Comparison of ENCODE assay signal across 8 cellular contexts in genomic region chr12:102702447-102703114, GRCh38.
DNase-seq lines count a peak whose midpoint lies in the region; ATAC-seq and TF ChIP-seq lines count a peak whose summit lies in the region.

No MANE protein-coding gene starts in this region.

- no peak for ATAC-seq in activated CD8-positive, alpha-beta memory T cell treated with anti-CD3 and anti-CD28 coated beads, Interleukin-2, amount 10 ng/mL, durations not matched to agents 7 days and 5 days
- ATAC-seq in GM18519 (IDR thresholded peaks at IDR 0.05; ENCODE audit: low FRiP score, unreplicated experiment), result no peak

- H3K36me3 Mint-ChIP-seq in activated CD8-positive, alpha-beta memory T cell treated with anti-CD3 and anti-CD28 coated beads, Interleukin-2, amount 10 ng/mL, durations not matched to agents 7 days and 5 days, result no peaks in the 10 kb centered on the region

- no peak overlapping the region for H3K27ac Mint-ChIP-seq in activated CD8-positive, alpha-beta memory T cell treated with anti-CD3 and anti-CD28 coated beads, Interleukin-2, amount 10 ng/mL, durations not matched to agents 7 days and 5 days

- H3K36me3 ChIP-seq in ascending aorta, result no peaks in the 10 kb centered on the region

- DNase-seq in activated CD8-positive, alpha-beta memory T cell treated with anti-CD3 and anti-CD28 coated beads, Interleukin-2, amount 50 U/mL, for 48 hours, result peak; percentile 54
- no peak for DNase-seq in activated CD8-positive, alpha-beta memory T cell treated with anti-CD3 and anti-CD28 coated beads, Interleukin-2, amount 10 ng/mL, durations not matched to agents 7 days and 5 days
- DNase-seq in GOT3 (lab: John Stamatoyannopoulos, UW) (peak; percentile 1), NCI-H2227 treated with DMSO at 0.1 percent for 48 hours (lab: John Stamatoyannopoulos, UW) (peak; percentile 1), ascending aorta (ENCODE audit: low spot score in 2 of 2) (no peak), inferior parietal cortex (ENCODE audit: extremely low spot score) (peak; percentile 37)
- peak; percentile 52 for DNase-seq in stimulated activated CD8-positive, alpha-beta memory T cell treated with anti-CD3 and anti-CD28 coated beads, Interleukin-4, amount 100 ng/mL, for 48 hours

- peak in 2 of 3 experiments; percentile 13 to 36 for TF ChIP-seq CTCF in ascending aorta (IDR thresholded peaks at IDR 0.05)

- intact Hi-C loops in ascending aorta (cut with DNase I), result no loop called here

- CTCF ChIA-PET in activated CD8-positive, alpha-beta memory T cell treated with anti-CD3 and anti-CD28 coated beads, Interleukin-2, amount 10 ng/mL, durations not matched to agents 7 days and 5 days (lab: Charles Lee), result interaction anchor here (0.9 to 1.4 kb wide), 4 partner anchors 10 to 533 kb away, joined by 3 to 6 read pairs (median 3); no protein-coding TSS in a partner anchor

- peaks cover 9% of the 10 kb centered on the region for H3K27me3 Mint-ChIP-seq in activated CD8-positive, alpha-beta memory T cell treated with anti-CD3 and anti-CD28 coated beads, Interleukin-2, amount 10 ng/mL, durations not matched to agents 7 days and 5 days

- H3K4me3 Mint-ChIP-seq in activated CD8-positive, alpha-beta memory T cell treated with anti-CD3 and anti-CD28 coated beads, Interleukin-2, amount 10 ng/mL, durations not matched to agents 7 days and 5 days, result no peak overlapping the region

- no peak overlapping the region for H3K27ac ChIP-seq in ascending aorta

- no peaks in the 10 kb centered on the region for H3K4me1 ChIP-seq in ascending aorta

- H3K4me1 Mint-ChIP-seq in activated CD8-positive, alpha-beta memory T cell treated with anti-CD3 and anti-CD28 coated beads, Interleukin-2, amount 10 ng/mL, durations not matched to agents 7 days and 5 days, result no peaks in the 10 kb centered on the region

- H3K9me3 ChIP-seq in ascending aorta, result no peaks in the 10 kb centered on the region

- no peaks in the 10 kb centered on the region for H3K9me3 Mint-ChIP-seq in activated CD8-positive, alpha-beta memory T cell treated with anti-CD3 and anti-CD28 coated beads, Interleukin-2, amount 10 ng/mL, durations not matched to agents 7 days and 5 days (ENCODE audit: low read depth)

- H3K27me3 ChIP-seq in ascending aorta, result no peaks in the 10 kb centered on the region

- H3K4me3 ChIP-seq in ascending aorta, result no peak overlapping the region

Comparison
In these comparisons a context has a peak if more than half of its experiments do, and no peak if none do; other contexts are left out.
1. DNase-seq: peak in activated CD8-positive, alpha-beta memory T cell treated with anti-CD3 and anti-CD28 coated beads, Interleukin-2, amount 50 U/mL, for 48 hours (single experiment), GOT3 (single experiment), NCI-H2227 treated with DMSO at 0.1 percent for 48 hours (single experiment), inferior parietal cortex (single experiment) and stimulated activated CD8-positive, alpha-beta memory T cell treated with anti-CD3 and anti-CD28 coated beads, Interleukin-4, amount 100 ng/mL, for 48 hours (single experiment); none in activated CD8-positive, alpha-beta memory T cell treated with anti-CD3 and anti-CD28 coated beads, Interleukin-2, amount 10 ng/mL, durations not matched to agents 7 days and 5 days (single experiment) and ascending aorta (0 of 2).